In the genomic region with DNA sequence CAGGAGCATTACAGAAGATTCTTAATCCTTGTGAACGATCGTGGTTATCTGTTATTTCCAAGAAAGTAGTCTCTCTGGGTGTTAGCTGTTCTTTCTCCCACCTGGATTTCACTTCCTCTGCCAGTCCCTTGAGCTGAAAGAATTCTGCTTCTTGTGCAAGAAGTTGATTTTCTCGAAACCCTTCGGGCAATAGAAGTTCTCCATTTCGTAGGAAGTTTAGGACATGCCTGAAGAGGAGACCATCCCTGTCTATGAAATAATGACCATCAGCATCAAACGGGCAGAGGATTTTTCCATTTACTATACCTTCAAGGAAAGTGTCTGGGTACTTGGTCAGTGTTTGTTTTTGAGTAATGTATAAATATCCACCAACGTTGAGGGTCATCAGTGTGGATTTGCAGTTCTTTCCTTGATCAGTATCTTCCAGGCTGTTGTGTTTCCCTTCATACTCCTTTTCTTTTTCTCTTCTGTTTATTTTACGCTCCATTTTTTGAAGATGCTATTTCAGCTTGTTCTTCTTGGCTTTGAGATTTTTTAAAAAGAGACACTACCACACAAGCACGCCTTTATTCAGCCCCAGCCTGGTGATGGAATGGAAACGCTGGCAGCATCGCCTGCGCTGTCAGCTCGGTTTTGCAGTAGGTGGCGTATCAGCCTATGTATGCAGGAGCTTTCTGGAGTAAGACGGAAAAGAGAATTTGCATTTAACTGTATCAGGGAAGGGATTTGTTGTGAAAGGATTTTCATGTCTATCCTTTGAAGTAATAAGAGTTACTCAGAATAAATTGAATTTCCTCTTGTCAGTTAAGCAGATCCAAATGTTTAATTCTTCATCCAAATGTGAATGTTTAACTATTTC, we compare ENCODE assay signal across 9 cellular contexts. TPM values are rescaled to one million over a fixed set of nuclear protein-coding genes. Genes with fewer than 3 reads are reported as not detected.
DNase-seq lines count a peak whose midpoint lies in the region; ATAC-seq, FAIRE-seq and TF ChIP-seq lines count a peak whose summit lies in the region.
"Had no signal": no experiment of that assay in that cellular context is flagged by ENCODE, and none has a peak within 500 bp of the region (broad histone marks: within the 10 kb centered on the region; RNA-seq: fewer than 3 reads in every experiment).

No MANE protein-coding gene starts in this region.

- no peaks in the 10 kb centered on the region for H3K27me3 ChIP-seq in endodermal cell (ENCODE audit: control insufficient read depth, insufficient read depth, low read length, poor library complexity, severe bottlenecking)
- no peaks in the 10 kb centered on the region for H3K27me3 ChIP-seq in PC-9 (ENCODE audit: insufficient read depth, low read depth)

- no TSS peak for BruUV-seq in PC-9 (replicated peaks; lab: Mats Ljungman, UMichigan)

- peaks cover 18% of the 10 kb centered on the region for H3K79me2 ChIP-seq in PC-9 (ENCODE audit: low read depth)

- peaks cover 27% of the 10 kb centered on the region for H3K4me1 Mint-ChIP-seq in endodermal cell
- H3K4me1 Mint-ChIP-seq in stimulated activated naive CD8-positive, alpha-beta T cell treated with anti-CD3 and anti-CD28 coated beads, Interleukin-15, amount 100 ng/mL, for 72 hours = peaks cover 12% of the 10 kb centered on the region

- H3K4me3 ChIP-seq in A549 (no peak overlapping the region), endodermal cell (ENCODE audit: low read length) (no peak overlapping the region), PC-9 (no peak overlapping the region)

- H3K27ac ChIP-seq in A549 = no peak overlapping the region
- H3K27ac ChIP-seq in endodermal cell (ENCODE audit: low read depth, low read length) = no peak overlapping the region
- H3K27ac ChIP-seq in PC-9 = no peak overlapping the region

- H3K4me1 ChIP-seq in A549 (peaks cover 40% of the 10 kb centered on the region), endodermal cell (ENCODE audit: control insufficient read depth, insufficient read depth, low read length) (peaks cover 8% of the 10 kb centered on the region), PC-9 (replicated peaks; ENCODE audit: insufficient read depth) (peaks cover 24% of the 10 kb centered on the region)

- DNase-seq in A549 (ENCODE audit: low read depth in 1 of 2, low spot score in 1 of 2) (peak in 1 of 2 experiments; percentile 33), NCI-H526 (lab: John Stamatoyannopoulos, UW) (peak; percentile 38 to 83), endodermal cell (peak; percentile 71), left lobe of liver (ENCODE audit: low spot score) (no peak), PC-9 (no peak), NCI-H345 (lab: John Stamatoyannopoulos, UW) (no peak)
- DNase-seq in stimulated activated naive CD8-positive, alpha-beta T cell treated with anti-CD3 and anti-CD28 coated beads, Interleukin-15, amount 100 ng/mL, for 72 hours = no peak
- DNase-seq in activated effector memory CD4-positive, alpha-beta T cell treated with anti-CD3 and anti-CD28 coated beads, Interleukin-2, amount 50 U/mL, for 16 hours = no peak
- DNase-seq: NCI-H2081 had no signal

- TF ChIP-seq POLR2A in A549 (IDR thresholded peaks at IDR 0.05; ENCODE audit: low read length) = no peak

- no peaks in the 10 kb centered on the region for H4K20me1 ChIP-seq in PC-9 (ENCODE audit: insufficient read depth)

- POLR2A ChIA-PET in A549 (lab: Yijun Ruan, JAX) = interaction anchor here (1.0 kb wide), 1 partner anchor 87 kb away, joined by 3 read pairs; no protein-coding TSS in a partner anchor
- POLR2A ChIA-PET in PC-9 (lab: Charles Lee; ENCODE audit: unreplicated experiment) = no interaction called here

- ATAC-seq in A549 = peak in 1 of 2 experiments; percentile 72; a peak in 3 of 6 replicates
- ATAC-seq in left lobe of liver = peak; percentile 81
- ATAC-seq in stimulated activated naive CD8-positive, alpha-beta T cell treated with anti-CD3 and anti-CD28 coated beads, Interleukin-15, amount 100 ng/mL, for 72 hours = no peak

- H3K36me3 Mint-ChIP-seq in endodermal cell (ENCODE audit: low read depth) = peaks cover 6% of the 10 kb centered on the region

- TF ChIP-seq EP300 in A549 (IDR thresholded peaks at IDR 0.05) = no peak

- no peaks in the 10 kb centered on the region for H3K9me2 ChIP-seq in PC-9 (ENCODE audit: insufficient read depth)

- peak; percentile 50 to 66 for TF ChIP-seq RAD21 in A549 (conservative IDR thresholded peaks at IDR 0.05 in 1 of 2, IDR thresholded peaks at IDR 0.05 in 1 of 2)

- H3K36me3 ChIP-seq in endodermal cell (ENCODE audit: control insufficient read depth, insufficient read depth, low read length) (no peaks in the 10 kb centered on the region), PC-9 (ENCODE audit: low read depth) (peaks cover 12% of the 10 kb centered on the region; the same call in 1 of the 2 replicates)

- CTCF ChIA-PET in A549 (lab: Yijun Ruan, JAX) = interaction anchor here (1.0 to 3.4 kb wide), 4 partner anchors 11 to 114 kb away, joined by 3 to 20 read pairs (median 6); no protein-coding TSS in a partner anchor
- CTCF ChIA-PET in PC-9 (lab: Charles Lee) = no interaction called here

- no peak overlapping the region for H3K27ac Mint-ChIP-seq in endodermal cell
- H3K27ac Mint-ChIP-seq in stimulated activated naive CD8-positive, alpha-beta T cell treated with anti-CD3 and anti-CD28 coated beads, Interleukin-15, amount 100 ng/mL, for 72 hours = no peak overlapping the region

- FAIRE-seq in A549 (lab: Jason Lieb, UNC) = no peak

- 67% methylated on average over 15 of the region's 15 CpGs for WGBS in A549 (ENCODE audit: missing lambda C conversion rate)
- 70 to 76% methylated on average over 13 to 15 of the region's 15 CpGs for WGBS in endodermal cell (ENCODE audit: insufficient coverage in 1 of 2, insufficient read length in 1 of 2), 2 experiments

- TF ChIP-seq CTCF in A549 (IDR thresholded peaks at IDR 0.05) (peak; percentile 29; the same call in 1 of the 3 replicates), endodermal cell (conservative IDR thresholded peaks at IDR 0.05) (peak; percentile 72), PC-9 (conservative IDR thresholded peaks at IDR 0.05) (no peak)

- intact Hi-C loops in PC-9 (cut with micrococcal nuclease; ENCODE audit: unreplicated experiment) = no loop called here

- H3K4me2 ChIP-seq in A549 = 0 out of 3 replicates have a peak overlapping the region, but pooled peaks have one; percentile 19
- no peak overlapping the region for H3K4me2 ChIP-seq in PC-9

- H3K9me3 ChIP-seq in A549 (no peaks in the 10 kb centered on the region), endodermal cell (ENCODE audit: control insufficient read depth, low read length) (no peaks in the 10 kb centered on the region), PC-9 (ENCODE audit: insufficient read depth, low read depth) (no peaks in the 10 kb centered on the region)

- no peaks in the 10 kb centered on the region for H3K27me3 Mint-ChIP-seq in endodermal cell (ENCODE audit: insufficient read depth)
- H3K27me3 Mint-ChIP-seq in stimulated activated naive CD8-positive, alpha-beta T cell treated with anti-CD3 and anti-CD28 coated beads, Interleukin-15, amount 100 ng/mL, for 72 hours = no peaks in the 10 kb centered on the region

- H3K9ac ChIP-seq in endodermal cell (ENCODE audit: extremely low read depth, low read length, poor library complexity, severe bottlenecking) = no peak overlapping the region

- H3K9me3 Mint-ChIP-seq in endodermal cell = no peaks in the 10 kb centered on the region
- H3K9me3 Mint-ChIP-seq in stimulated activated naive CD8-positive, alpha-beta T cell treated with anti-CD3 and anti-CD28 coated beads, Interleukin-15, amount 100 ng/mL, for 72 hours = no peaks in the 10 kb centered on the region

- no peak overlapping the region for H3K4me3 Mint-ChIP-seq in endodermal cell
- H3K4me3 Mint-ChIP-seq in stimulated activated naive CD8-positive, alpha-beta T cell treated with anti-CD3 and anti-CD28 coated beads, Interleukin-15, amount 100 ng/mL, for 72 hours = no peak overlapping the region

- H3F3A ChIP-seq in PC-9 (ENCODE audit: insufficient read depth, low read depth) = peaks cover 14% of the 10 kb centered on the region; the same call in 1 of the 2 replicates

- no peak overlapping the region for H2AFZ ChIP-seq in PC-9

TF ChIP-seq in A549, 52 proteins besides CTCF, POLR2A, EP300 and RAD21 (continues in another document):
- TF ChIP-seq, protein P1, sequence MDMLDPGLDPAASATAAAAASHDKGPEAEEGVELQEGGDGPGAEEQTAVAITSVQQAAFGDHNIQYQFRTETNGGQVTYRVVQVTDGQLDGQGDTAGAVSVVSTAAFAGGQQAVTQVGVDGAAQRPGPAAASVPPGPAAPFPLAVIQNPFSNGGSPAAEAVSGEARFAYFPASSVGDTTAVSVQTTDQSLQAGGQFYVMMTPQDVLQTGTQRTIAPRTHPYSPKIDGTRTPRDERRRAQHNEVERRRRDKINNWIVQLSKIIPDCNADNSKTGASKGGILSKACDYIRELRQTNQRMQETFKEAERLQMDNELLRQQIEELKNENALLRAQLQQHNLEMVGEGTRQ (IDR thresholded peaks at IDR 0.05) = no peak
- TF ChIP-seq JUN (IDR thresholded peaks at IDR 0.05) (no peak), RARB (CRISPR knock-in tag; IDR thresholded peaks at IDR 0.05) (no peak), CHD4 (IDR thresholded peaks at IDR 0.05; ENCODE audit: borderline replicate concordance) (no peak), TFCP2L1 (CRISPR knock-in tag; IDR thresholded peaks at IDR 0.05) (no peak), ZFP36 (IDR thresholded peaks at IDR 0.05; ENCODE audit: borderline replicate concordance, partially characterized antibody) (no peak), FOSL2 (IDR thresholded peaks at IDR 0.05) (no peak), FOSL2 (CRISPR knock-in tag; IDR thresholded peaks at IDR 0.05) (no peak), BHLHE40 (IDR thresholded peaks at IDR 0.05; ENCODE audit: low read depth, low read length) (no peak), CBX8 (IDR thresholded peaks at IDR 0.05) (no peak)
- TF ChIP-seq, protein P2, sequence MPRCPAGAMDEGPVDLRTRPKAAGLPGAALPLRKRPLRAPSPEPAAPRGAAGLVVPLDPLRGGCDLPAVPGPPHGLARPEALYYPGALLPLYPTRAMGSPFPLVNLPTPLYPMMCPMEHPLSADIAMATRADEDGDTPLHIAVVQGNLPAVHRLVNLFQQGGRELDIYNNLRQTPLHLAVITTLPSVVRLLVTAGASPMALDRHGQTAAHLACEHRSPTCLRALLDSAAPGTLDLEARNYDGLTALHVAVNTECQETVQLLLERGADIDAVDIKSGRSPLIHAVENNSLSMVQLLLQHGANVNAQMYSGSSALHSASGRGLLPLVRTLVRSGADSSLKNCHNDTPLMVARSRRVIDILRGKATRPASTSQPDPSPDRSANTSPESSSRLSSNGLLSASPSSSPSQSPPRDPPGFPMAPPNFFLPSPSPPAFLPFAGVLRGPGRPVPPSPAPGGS (IDR thresholded peaks at IDR 0.05) = no peak

RNA-seq across cellular contexts. Expression of a gene that starts 6.5 kb away (rescaled TPM):
- polyA plus RNA-seq in A549 (2011; rRNA removed) (not detected in 2 replicates), A549 (2017; fragmentation: RNase III; extraction: RNeasy Plus Mini Kit Qiagen cat#74134 plus additional on column Dnase treatment) (not detected in 3 replicates)
- polyA plus RNA-seq in A549 (2012; cell fraction: cytosol; rRNA removed) = not detected in 2 replicates
- not detected in 2 replicates for polyA plus RNA-seq in A549 (2012; cell fraction: nucleus; rRNA removed)
- polyA minus RNA-seq in A549 (2011; rRNA and poly(A)+ RNA removed) = not detected in 2 replicates
- total RNA-seq in endodermal cell (not detected), left lobe of liver (not detected), PC-9 (2021) (not detected in 2 replicates)
- polyA plus RNA-seq in endodermal cell (2013, experiment 1 of 2) = not detected
- not detected for polyA plus RNA-seq in endodermal cell (2013, experiment 2 of 2)

Comparison
In these comparisons a context has a peak if more than half of its experiments do, and no peak if none do; other contexts are left out.
1. DNase-seq: peak in NCI-H526 (2 of 2) and endodermal cell (single experiment); none in left lobe of liver (single experiment), PC-9 (0 of 2), stimulated activated naive CD8-positive, alpha-beta T cell treated with anti-CD3 and anti-CD28 coated beads, Interleukin-15, amount 100 ng/mL, for 72 hours (0 of 2), NCI-H345 (single experiment) and activated effector memory CD4-positive, alpha-beta T cell treated with anti-CD3 and anti-CD28 coated beads, Interleukin-2, amount 50 U/mL, for 16 hours (single experiment).